22 cellular contexts compared by ENCODE assay signal in genomic region chrX:2188840-2189239, GRCh38.
A peak's percentile ranks its signal among the peaks of the same experiment; 100 is the strongest.
DNase-seq lines count a peak whose midpoint lies in the region; ATAC-seq and TF ChIP-seq lines count a peak whose summit lies in the region.
"Had no signal": no experiment of that assay in that cellular context is flagged by ENCODE, and none has a peak within 500 bp of the region (broad histone marks: within the 10 kb centered on the region; RNA-seq: fewer than 3 reads in every experiment).

No MANE protein-coding gene starts in this region.

- POLR2A ChIA-PET in activated CD8-positive, alpha-beta T cell treated with anti-CD3 and anti-CD28 coated beads for 36 hours (lab: Charles Lee): no interaction called here

- no peak overlapping the region for H4K5ac ChIP-seq in H9 (ENCODE audit: insufficient read length, low read depth, low read length)

- H3K36me3 Mint-ChIP-seq in H9 (ENCODE audit: insufficient read depth in 1 of 3, low read depth in 3 of 3) (peaks cover 6 to 17% (median 13%) of the 10 kb centered on the region in 3 experiments), chondrocyte (ENCODE audit: low read depth) (no peaks in the 10 kb centered on the region), osteocyte (ENCODE audit: unreplicated experiment) (peaks cover 3% of the 10 kb centered on the region)
- H3K36me3 Mint-ChIP-seq in activated CD8-positive, alpha-beta T cell treated with anti-CD3 and anti-CD28 coated beads for 36 hours (ENCODE audit: low read depth): peaks cover 8% of the 10 kb centered on the region

- H3K9me3 ChIP-seq in H9 (ENCODE audit: control insufficient read depth, low read depth, low read length): no peaks in the 10 kb centered on the region
- H3K9me3 ChIP-seq: BE2C had no signal

- ATAC-seq in GM21360 (IDR thresholded peaks at IDR 0.05; ENCODE audit: unreplicated experiment): no peak
- no peak for ATAC-seq in activated CD8-positive, alpha-beta T cell treated with anti-CD3 and anti-CD28 coated beads for 36 hours
- ATAC-seq: PC-3 had no signal

- no peak overlapping the region for H3K27ac ChIP-seq in H9 (ENCODE audit: insufficient read length, low read depth, low read length)
- H3K27ac ChIP-seq: GM23248, RWPE1 had no signal

- H3K4me1 ChIP-seq in H9 (ENCODE audit: insufficient read depth, low read length): no peaks in the 10 kb centered on the region
- H3K4me1 ChIP-seq: BE2C, Caco-2 had no signal

- WGBS in H9 (ENCODE audit: extremely low coverage, insufficient read length, low lambda C conversion rate): no CpG with 5 or more reads among the region's 7 CpGs

- H3K27ac Mint-ChIP-seq in H9 (no peak overlapping the region), chondrocyte (ENCODE audit: unreplicated experiment) (no peak overlapping the region), osteocyte (ENCODE audit: unreplicated experiment) (peak overlapping the region; percentile 56)
- H3K27ac Mint-ChIP-seq in activated CD8-positive, alpha-beta T cell treated with anti-CD3 and anti-CD28 coated beads for 36 hours: no peak overlapping the region

- no peak overlapping the region for H2BK15ac ChIP-seq in H9 (ENCODE audit: low read depth, low read length)

- DNase-seq in H9: no peak
- no peak for DNase-seq in chondrocyte (ENCODE audit: low spot score)
- peak; percentile 28 for DNase-seq in mesenteric fat pad (ENCODE audit: low spot score)
- no peak for DNase-seq in osteocyte (ENCODE audit: extremely low spot score, unreplicated experiment)
- no peak for DNase-seq in GDM1 (lab: John Stamatoyannopoulos, UW)
- no peak for DNase-seq in NCI-H226
- no peak for DNase-seq in activated CD8-positive, alpha-beta T cell treated with anti-CD3 and anti-CD28 coated beads for 36 hours
- DNase-seq: BE2C; Caco-2; CD4-positive, CD25-positive, alpha-beta regulatory T cell; GF-D8; GM23248; KG1; MV-4-11; NCI-H1694 treated with DMSO at 0.1 percent for 48 hours; NCI-H2107; NCI-H510A treated with DMSO at 0.1 percent for 48 hours; NCI-H774; PC-3; SIG-M5 had no signal

- no peak overlapping the region for H2BK12ac ChIP-seq in H9 (ENCODE audit: insufficient read length, low read depth, low read length)

- no peak overlapping the region for H2AK5ac ChIP-seq in H9 (ENCODE audit: insufficient read length, low read length)

- no peak overlapping the region for H2BK5ac ChIP-seq in H9 (ENCODE audit: insufficient read length, low read length)

- CTCF ChIA-PET in activated CD8-positive, alpha-beta T cell treated with anti-CD3 and anti-CD28 coated beads for 36 hours (lab: Charles Lee): no interaction called here

- H3K27me3 Mint-ChIP-seq in H9 (ENCODE audit: low read depth): no peaks in the 10 kb centered on the region
- no peaks in the 10 kb centered on the region for H3K27me3 Mint-ChIP-seq in chondrocyte (ENCODE audit: low read depth)
- H3K27me3 Mint-ChIP-seq in osteocyte (ENCODE audit: unreplicated experiment): no peaks in the 10 kb centered on the region
- no peaks in the 10 kb centered on the region for H3K27me3 Mint-ChIP-seq in activated CD8-positive, alpha-beta T cell treated with anti-CD3 and anti-CD28 coated beads for 36 hours
- H3K27me3 Mint-ChIP-seq: CD4-positive, CD25-positive, alpha-beta regulatory T cell had no signal

- no peak for TF ChIP-seq CTCF in H9 (conservative IDR thresholded peaks at IDR 0.05)
- no peak for TF ChIP-seq CTCF in chondrocyte (IDR thresholded peaks at IDR 0.05)
- no peak for TF ChIP-seq CTCF in osteocyte (IDR thresholded peaks at IDR 0.05)
- no peak for TF ChIP-seq CTCF in activated CD8-positive, alpha-beta T cell treated with anti-CD3 and anti-CD28 coated beads for 36 hours (IDR thresholded peaks at IDR 0.05)

- intact Hi-C loops in activated CD8-positive, alpha-beta T cell treated with anti-CD3 and anti-CD28 coated beads for 36 hours (cut with micrococcal nuclease): loop anchor here (10.0 kb wide), 1 partner anchor 734 kb away; the partner anchor contains the start of gene ASMTL

- H3K27me3 ChIP-seq in H9 (ENCODE audit: insufficient read depth, low read length): no peaks in the 10 kb centered on the region
- H3K27me3 ChIP-seq: BE2C had no signal

- H3K4ac ChIP-seq in H9 (ENCODE audit: low read depth, low read length): no peak overlapping the region

- H3K4me2 ChIP-seq in H9 (ENCODE audit: insufficient read depth, insufficient read length, low read length): peak overlapping the region; percentile 30

- no peak overlapping the region for H2BK20ac ChIP-seq in H9 (ENCODE audit: low read depth, low read length, poor library complexity, severe bottlenecking)

- no peak overlapping the region for H4K8ac ChIP-seq in H9 (replicated peaks; ENCODE audit: insufficient read length, low read depth, low read length)

- no peak overlapping the region for H3K18ac ChIP-seq in H9 (ENCODE audit: insufficient read length, low read depth, low read length)

- H3K4me3 Mint-ChIP-seq in H9 (no peak overlapping the region; a peak in 1 of 5 replicates), chondrocyte (ENCODE audit: unreplicated experiment) (peak overlapping the region; percentile 70), osteocyte (ENCODE audit: unreplicated experiment) (peak overlapping the region; percentile 66)
- no peak overlapping the region for H3K4me3 Mint-ChIP-seq in activated CD8-positive, alpha-beta T cell treated with anti-CD3 and anti-CD28 coated beads for 36 hours
- H3K4me3 Mint-ChIP-seq: CD4-positive, CD25-positive, alpha-beta regulatory T cell had no signal

- H3T11ph ChIP-seq in H9 (ENCODE audit: low read length): no peak overlapping the region

- no peak overlapping the region for H3K14ac ChIP-seq in H9 (ENCODE audit: insufficient read depth, low read length)

- no peak overlapping the region for H2AFZ ChIP-seq in H9 (ENCODE audit: low read length)
- H2AFZ ChIP-seq: GM23248 had no signal

- H3K79me1 ChIP-seq in H9 (ENCODE audit: insufficient read depth, low read depth, low read length, poor library complexity, severe bottlenecking): no peaks in the 10 kb centered on the region

- H4K91ac ChIP-seq in H9 (ENCODE audit: insufficient read length, low read depth, low read length): no peak overlapping the region

- peaks cover 10% of the 10 kb centered on the region in 2 experiments for H3K9me3 Mint-ChIP-seq in H9
- H3K9me3 Mint-ChIP-seq in chondrocyte (ENCODE audit: low read depth): no peaks in the 10 kb centered on the region
- no peaks in the 10 kb centered on the region for H3K9me3 Mint-ChIP-seq in osteocyte (ENCODE audit: unreplicated experiment)
- H3K9me3 Mint-ChIP-seq in activated CD8-positive, alpha-beta T cell treated with anti-CD3 and anti-CD28 coated beads for 36 hours: peaks cover 16% of the 10 kb centered on the region

- no peaks in the 10 kb centered on the region for H3K79me2 ChIP-seq in H9 (ENCODE audit: insufficient read depth, low read length)

- H3K23ac ChIP-seq in H9 (ENCODE audit: insufficient read length, low read depth, low read length): no peak overlapping the region

- H2BK120ac ChIP-seq in H9 (ENCODE audit: low read depth, low read length, poor library complexity, severe bottlenecking): no peak overlapping the region

- peaks cover 16 to 22% of the 10 kb centered on the region in 2 experiments for H3K4me1 Mint-ChIP-seq in H9
- H3K4me1 Mint-ChIP-seq in chondrocyte (ENCODE audit: low read depth): peaks cover 10% of the 10 kb centered on the region
- H3K4me1 Mint-ChIP-seq in osteocyte (ENCODE audit: unreplicated experiment): peaks cover 11% of the 10 kb centered on the region
- H3K4me1 Mint-ChIP-seq in activated CD8-positive, alpha-beta T cell treated with anti-CD3 and anti-CD28 coated beads for 36 hours (ENCODE audit: low read depth): no peaks in the 10 kb centered on the region
- H3K4me1 Mint-ChIP-seq: CD4-positive, CD25-positive, alpha-beta regulatory T cell had no signal

- H3K23me2 ChIP-seq in H9 (ENCODE audit: insufficient read length, low read depth, low read length, poor library complexity, severe bottlenecking): no peaks in the 10 kb centered on the region

- no peaks in the 10 kb centered on the region for H4K20me1 ChIP-seq in H9 (ENCODE audit: control insufficient read depth, insufficient read depth, insufficient read length)

- H3K56ac ChIP-seq in H9 (ENCODE audit: insufficient read length, low read depth, low read length): no peak overlapping the region

- no peak overlapping the region for H3K9ac ChIP-seq in H9 (ENCODE audit: extremely low read depth, insufficient read length, low read length)
- H3K9ac ChIP-seq: GM23248 had no signal

Comparison
In these comparisons a context has a peak if more than half of its experiments do, and no peak if none do; other contexts are left out.
1. H3K4me3 Mint-ChIP-seq: peak in chondrocyte (single experiment) and osteocyte (single experiment); none in H9 (0 of 2) and activated CD8-positive, alpha-beta T cell treated with anti-CD3 and anti-CD28 coated beads for 36 hours (single experiment).